ENCODE assay signal across 21 cellular contexts in genomic region chr17:8925808-8926207, GRCh38. TPM values are rescaled to one million over a fixed set of nuclear protein-coding genes. Genes with fewer than 3 reads are reported as not detected.
DNase-seq lines count a peak whose midpoint lies in the region; ATAC-seq, FAIRE-seq and TF ChIP-seq lines count a peak whose summit lies in the region.
"Had no signal": no experiment of that assay in that cellular context is flagged by ENCODE, and none has a peak within 500 bp of the region (broad histone marks: within the 10 kb centered on the region; RNA-seq: fewer than 3 reads in every experiment).

No MANE protein-coding gene starts in this region.

- intact Hi-C loops in naive thymus-derived CD4-positive, alpha-beta T cell (cut with micrococcal nuclease), result no loop called here

- H3K4me1 Mint-ChIP-seq in naive thymus-derived CD4-positive, alpha-beta T cell, result peaks cover 6 to 39% (median 25%) of the 10 kb centered on the region in 7 donors

- H3K27ac ChIP-seq in naive thymus-derived CD4-positive, alpha-beta T cell (ENCODE audit: low read depth, low read length), result no peak overlapping the region
- H3K27ac ChIP-seq in neutrophil, result peak overlapping the region; percentile 92
- H3K27ac ChIP-seq: KMS-11 had no signal

- H3K9me3 ChIP-seq in naive thymus-derived CD4-positive, alpha-beta T cell (ENCODE audit: control insufficient read depth in 2 of 3, low read length in 3 of 3), result peaks cover 3 to 22% (median 15%) of the 10 kb centered on the region in 3 experiments
- H3K9me3 ChIP-seq in neutrophil, result no peaks in the 10 kb centered on the region
- H3K9me3 ChIP-seq: BE2C had no signal

- no peak overlapping the region for H3K4me3 Mint-ChIP-seq in naive thymus-derived CD4-positive, alpha-beta T cell
- H3K4me3 Mint-ChIP-seq: CD4-positive, alpha-beta T cell had no signal

- DNase-seq in GM19239 (ENCODE audit: insufficient read length, low spot score) (no peak), bronchial epithelial cell (ENCODE audit: low read depth) (no peak), SHP77 (lab: John Stamatoyannopoulos, UW) (no peak), EL (no peak), NCI-H2029 (lab: John Stamatoyannopoulos, UW) (no peak)
- DNase-seq in naive thymus-derived CD4-positive, alpha-beta T cell, result no peak
- DNase-seq: ACHN; BE2C; C1 segment of cervical spinal cord; CD4-positive, alpha-beta T cell; DMS153; DMS79; GF-D8; GOT3; H7 had no signal

- no peaks in the 10 kb centered on the region for H3K27me3 ChIP-seq in bronchial epithelial cell (ENCODE audit: control insufficient read depth, insufficient read depth, low read length)
- no peaks in the 10 kb centered on the region for H3K27me3 ChIP-seq in naive thymus-derived CD4-positive, alpha-beta T cell (ENCODE audit: control insufficient read depth in 2 of 2, insufficient read depth in 2 of 2, low read length in 2 of 2)
- H3K27me3 ChIP-seq in neutrophil, result no peaks in the 10 kb centered on the region
- H3K27me3 ChIP-seq: BE2C had no signal

- peaks cover 20 to 57% (median 48%) of the 10 kb centered on the region in 5 donors for H3K36me3 Mint-ChIP-seq in naive thymus-derived CD4-positive, alpha-beta T cell

- FAIRE-seq in GM19239 (lab: Jason Lieb, UNC) (peak; percentile 86), bronchial epithelial cell (lab: Jason Lieb, UNC) (peak; percentile 32)
- FAIRE-seq: A204.1 had no signal

- no peak overlapping the region for H3K27ac Mint-ChIP-seq in naive thymus-derived CD4-positive, alpha-beta T cell
- H3K27ac Mint-ChIP-seq: CD4-positive, alpha-beta T cell had no signal

- POLR2A ChIA-PET in naive thymus-derived CD4-positive, alpha-beta T cell (lab: Charles Lee), result interaction anchor here (1.0 to 1.1 kb wide), 2 partner anchors 14 to 22 kb away, joined by 3 read pairs; no protein-coding TSS in a partner anchor

- peaks cover 12 to 38% of the 10 kb centered on the region in 2 donors for H3K4me1 ChIP-seq in naive thymus-derived CD4-positive, alpha-beta T cell (ENCODE audit: control insufficient read depth in 2 of 2, insufficient read depth in 2 of 2, low read length in 2 of 2)
- peaks cover 52 to 69% of the 10 kb centered on the region in 2 experiments for H3K4me1 ChIP-seq in neutrophil (ENCODE audit: control insufficient read depth in 1 of 2, insufficient read depth in 1 of 2, low read depth in 1 of 2, low read length in 1 of 2)
- H3K4me1 ChIP-seq: BE2C had no signal

- peak; percentile 54 for ATAC-seq in naive thymus-derived CD4-positive, alpha-beta T cell
- no peak for ATAC-seq in GM18520 (IDR thresholded peaks at IDR 0.05; ENCODE audit: unreplicated experiment)

- TF ChIP-seq CTCF in bronchial epithelial cell (IDR thresholded peaks at IDR 0.05; ENCODE audit: insufficient read depth, low read length, severe bottlenecking) (no peak), neutrophil (IDR thresholded peaks at IDR 0.05) (no peak)

- no peaks in the 10 kb centered on the region for H3K36me3 ChIP-seq in bronchial epithelial cell (ENCODE audit: control insufficient read depth, insufficient read depth, low read length)
- peaks cover 0 to 17% (median 0%) of the 10 kb centered on the region in 3 experiments for H3K36me3 ChIP-seq in naive thymus-derived CD4-positive, alpha-beta T cell (ENCODE audit: control insufficient read depth in 2 of 3, insufficient read depth in 3 of 3, low read length in 3 of 3)
- peaks cover 4% of the 10 kb centered on the region for H3K36me3 ChIP-seq in neutrophil
- H3K36me3 ChIP-seq: BE2C had no signal

- no peaks in the 10 kb centered on the region for H3K27me3 Mint-ChIP-seq in naive thymus-derived CD4-positive, alpha-beta T cell
- H3K27me3 Mint-ChIP-seq: CD4-positive, alpha-beta T cell had no signal

- CTCF ChIA-PET in naive thymus-derived CD4-positive, alpha-beta T cell (lab: Charles Lee), result no interaction called here

- no peak overlapping the region for H3K4me3 ChIP-seq in bronchial epithelial cell (ENCODE audit: low read depth, low read length)
- H3K4me3 ChIP-seq in naive thymus-derived CD4-positive, alpha-beta T cell (ENCODE audit: low read length), result no peak overlapping the region
- no peak overlapping the region for H3K4me3 ChIP-seq in neutrophil (ENCODE audit: low read depth in 1 of 2, low read length in 1 of 2)

- peaks cover 0 to 36% (median 28%) of the 10 kb centered on the region in 11 donors for H3K9me3 Mint-ChIP-seq in naive thymus-derived CD4-positive, alpha-beta T cell

RNA-seq across cellular contexts. Expression of gene PIK3R5, which starts 39.7 kb away (rescaled TPM):
- total RNA-seq in bronchial epithelial cell, result not detected in 2 replicates
- 100 to 1,000 TPM in 2 of 5 experiments, 10 to 100 TPM in 3; 73.5 to 231 (median 77.6) TPM for total RNA-seq in naive thymus-derived CD4-positive, alpha-beta T cell
- 10 to 100 TPM; 18.0 to 47.6 TPM for polyA plus RNA-seq in naive thymus-derived CD4-positive, alpha-beta T cell
- total RNA-seq: Daoy, HT-29 had no signal

RNA-seq across cellular contexts. Expression of gene PIK3R6, which starts 58.3 kb away (rescaled TPM):
- not detected in 2 replicates for total RNA-seq in bronchial epithelial cell
- total RNA-seq in naive thymus-derived CD4-positive, alpha-beta T cell, result 10 to 100 TPM in 1 of 5 experiments, 1 to 10 TPM in 2, under 1 TPM in 2; 0.40 to 11.3 (median 1.1) TPM
- polyA plus RNA-seq in naive thymus-derived CD4-positive, alpha-beta T cell, result under 1 TPM; 0.06 to 0.37 TPM
- total RNA-seq: Daoy, HT-29 had no signal

Comparison
In these comparisons a context has a peak if more than half of its experiments do, and no peak if none do; other contexts are left out.
1. RNA of gene PIK3R5, which starts 39.7 kb away (total RNA-seq): 73.5 to 231 TPM in naive thymus-derived CD4-positive, alpha-beta T cell; not detected in bronchial epithelial cell; every median in the first group is over 10 times any median in the second.